In the genomic region with DNA sequence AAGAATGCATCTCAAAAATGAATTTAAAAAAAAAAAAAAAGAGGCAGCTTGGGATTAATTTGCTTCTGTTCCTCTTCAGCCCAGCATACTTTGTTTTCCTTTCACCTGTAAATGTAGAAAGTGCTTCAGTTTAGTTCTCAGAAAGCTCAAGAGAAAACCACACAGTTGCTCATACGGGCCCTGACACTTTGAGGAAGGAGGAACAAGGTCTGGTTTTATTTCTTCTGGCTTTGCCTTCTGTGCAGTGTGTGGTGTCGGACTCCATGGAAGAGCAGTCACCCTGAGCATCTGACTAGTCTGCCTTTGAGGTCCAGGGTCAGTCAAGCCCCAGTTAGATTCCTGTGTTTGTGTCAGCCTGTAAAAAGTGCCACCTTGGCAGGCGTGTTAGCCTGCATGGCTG, we compare ENCODE assay signal across 1 cellular context.
TF ChIP-seq lines count a peak whose summit lies in the region.

No MANE protein-coding gene starts in this region.

TF ChIP-seq in K562, 482 proteins besides CTCF, POLR2A, EP300 and RAD21:
- TF ChIP-seq ZSCAN29 (IDR thresholded peaks at IDR 0.05) (no peak), ZFP30 (CRISPR knock-in tag; IDR thresholded peaks at IDR 0.05; ENCODE audit: borderline replicate concordance) (no peak), KDM4B (IDR thresholded peaks at IDR 0.05; ENCODE audit: borderline replicate concordance in 2 of 2, low read depth in 1 of 2) (no peak), RUNX1 (IDR thresholded peaks at IDR 0.05; ENCODE audit: low read depth) (no peak)
